ENCODE assay signal across 8 cellular contexts in the genomic region with DNA sequence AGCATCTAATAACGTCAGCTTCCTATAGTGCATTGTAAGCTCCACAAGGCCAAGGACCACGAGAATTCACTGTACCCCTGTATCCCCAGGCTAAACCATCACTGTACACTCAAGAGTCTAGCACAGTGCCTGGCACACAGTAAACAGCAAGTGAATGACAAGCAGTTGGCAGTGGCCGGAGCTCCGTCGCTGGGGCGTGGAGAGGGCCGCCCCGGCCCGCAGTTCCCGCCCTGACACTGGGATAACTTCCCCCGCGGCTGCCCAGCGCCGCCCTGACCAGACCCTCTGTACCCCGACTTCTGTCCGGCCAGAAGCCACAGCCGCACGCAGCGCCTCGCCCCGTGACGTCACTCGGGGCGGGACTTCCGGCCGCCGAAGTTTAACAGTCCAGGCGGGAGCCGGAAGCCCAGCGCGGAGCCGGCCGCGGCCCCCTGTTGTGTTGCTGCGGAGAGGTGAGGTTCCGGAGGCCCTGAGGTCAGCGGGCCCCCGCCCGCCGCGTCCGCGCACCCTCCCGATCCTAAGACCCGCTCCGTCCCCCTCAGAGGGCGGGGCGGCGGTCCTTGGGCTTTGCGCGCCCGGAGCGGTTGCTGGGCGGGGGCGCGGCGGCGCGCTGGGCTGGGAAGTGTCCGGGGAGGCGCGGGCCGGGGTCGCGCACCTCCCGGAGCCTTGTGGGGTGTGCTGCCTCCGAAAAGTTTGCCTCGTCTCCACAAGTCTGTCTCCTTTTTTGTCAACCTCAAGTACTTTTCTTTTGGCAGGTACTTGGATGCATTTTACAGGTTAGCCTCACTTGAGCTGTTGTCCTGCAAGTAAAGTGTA. TPM values are rescaled to one million over a fixed set of nuclear protein-coding genes. Genes with fewer than 3 reads are reported as not detected.
DNase-seq lines count a peak whose midpoint lies in the region; ATAC-seq and TF ChIP-seq lines count a peak whose summit lies in the region.

A gene with protein sequence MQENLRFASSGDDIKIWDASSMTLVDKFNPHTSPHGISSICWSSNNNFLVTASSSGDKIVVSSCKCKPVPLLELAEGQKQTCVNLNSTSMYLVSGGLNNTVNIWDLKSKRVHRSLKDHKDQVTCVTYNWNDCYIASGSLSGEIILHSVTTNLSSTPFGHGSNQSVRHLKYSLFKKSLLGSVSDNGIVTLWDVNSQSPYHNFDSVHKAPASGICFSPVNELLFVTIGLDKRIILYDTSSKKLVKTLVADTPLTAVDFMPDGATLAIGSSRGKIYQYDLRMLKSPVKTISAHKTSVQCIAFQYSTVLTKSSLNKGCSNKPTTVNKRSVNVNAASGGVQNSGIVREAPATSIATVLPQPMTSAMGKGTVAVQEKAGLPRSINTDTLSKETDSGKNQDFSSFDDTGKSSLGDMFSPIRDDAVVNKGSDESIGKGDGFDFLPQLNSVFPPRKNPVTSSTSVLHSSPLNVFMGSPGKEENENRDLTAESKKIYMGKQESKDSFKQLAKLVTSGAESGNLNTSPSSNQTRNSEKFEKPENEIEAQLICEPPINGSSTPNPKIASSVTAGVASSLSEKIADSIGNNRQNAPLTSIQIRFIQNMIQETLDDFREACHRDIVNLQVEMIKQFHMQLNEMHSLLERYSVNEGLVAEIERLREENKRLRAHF (plus strand): TSS at position 409 of the 816 bp plus-strand sequence. CDS start 2,503 bp downstream, outside the sequence.

- ATAC-seq in HG02759 (IDR thresholded peaks at IDR 0.05; ENCODE audit: unreplicated experiment) = peak; percentile 95

- peak within 1 kb of the TSS; percentile 86 to 87 for H3K27ac ChIP-seq in right atrium auricular region
- peak within 1 kb of the TSS; percentile 76 for H3K27ac ChIP-seq in urinary bladder (ENCODE audit: low read depth)

- H3K36me3 ChIP-seq in right atrium auricular region (no peaks in the 10 kb centered on the region), urinary bladder (ENCODE audit: insufficient read depth) (no peaks in the 10 kb centered on the region)

- TF ChIP-seq CTCF in right atrium auricular region (IDR thresholded peaks at IDR 0.05) = no peak

- H3K4me3 ChIP-seq in right atrium auricular region (peak within 1 kb of the TSS; percentile 84), urinary bladder (ENCODE audit: low read depth, low read length) (peak within 1 kb of the TSS; percentile 92)

- H3K27me3 ChIP-seq in right atrium auricular region = no peaks in the 10 kb centered on the region

- intact Hi-C loops in T-helper 2 cell treated with Interferon-gamma antibody and Interleukin-4, amounts not matched to agents 100 ng/mL and 5 ng/mL, for 36 hours (cut with micrococcal nuclease) = loop anchor here (1.0 to 5.0 kb wide), 12 partner anchors 187 to 1690 kb away; a partner anchor contains a TSS

- no peaks in the 10 kb centered on the region for H3K9me3 ChIP-seq in right atrium auricular region

- WGBS in urinary bladder = under 1% methylated on average over 68 of the region's 68 CpGs

- H3K4me1 ChIP-seq in right atrium auricular region (peaks cover 0 to 9% of the 10 kb centered on the region in 2 donors), urinary bladder (ENCODE audit: insufficient read depth) (no peaks in the 10 kb centered on the region)

- peak; percentile 95 for TF ChIP-seq POLR2A in GM15510 (IDR thresholded peaks at IDR 0.05; ENCODE audit: borderline replicate concordance, extremely low read depth, insufficient read length)

- DNase-seq in NCI-H1105 treated with DMSO at 0.1 percent for 48 hours (lab: John Stamatoyannopoulos, UW) (peak; percentile 78), anterior cingulate cortex (lab: John Stamatoyannopoulos, UW) (peak in 57 of 58 donors; percentile 4 to 88 (median 66)), right atrium auricular region (ENCODE audit: low spot score) (peak; percentile 81), pulmonary artery endothelial cell (ENCODE audit: low read depth, low spot score) (peak; percentile 29)

RNA-seq across cellular contexts. Expression of the gene that starts here (rescaled TPM):
- total RNA-seq in T-helper 2 cell treated with Interferon-gamma antibody and Interleukin-4, amounts not matched to agents 100 ng/mL and 5 ng/mL, for 36 hours = 52.9 and 58.2 TPM in 2 replicates
- 10 to 100 TPM in 1 of 2 donors, 1 to 10 TPM in 1; 8.8 to 11.9 TPM for total RNA-seq in right atrium auricular region
- 30.7 and 48.8 TPM in 2 replicates for total RNA-seq in pulmonary artery endothelial cell
- 40.8 TPM for total RNA-seq in urinary bladder
- polyA plus RNA-seq in urinary bladder = 13.2 TPM

Comparison
In these comparisons a context has a peak if more than half of its experiments do, and no peak if none do; other contexts are left out.
1. Peak in every context shown above with its lines: DNase-seq, ATAC-seq, H3K4me3 ChIP-seq and H3K27ac ChIP-seq.
2. DNase-seq: peak in every context shown above with its lines; median percentile 81 in right atrium auricular region; 78 in NCI-H1105 treated with DMSO at 0.1 percent for 48 hours; 66 in anterior cingulate cortex; 29 in pulmonary artery endothelial cell.